17 cellular contexts compared by ENCODE assay signal in genomic region chr22:31899661-31900060, GRCh38. TPM values are rescaled to one million over a fixed set of nuclear protein-coding genes. Genes with fewer than 3 reads are reported as not detected.
A peak's percentile ranks its signal among the peaks of the same experiment; 100 is the strongest.
DNase-seq lines count a peak whose midpoint lies in the region; ATAC-seq lines count a peak whose summit lies in the region.
"Had no signal": no experiment of that assay in that cellular context is flagged by ENCODE, and none has a peak within 500 bp of the region (broad histone marks: within the 10 kb centered on the region; RNA-seq: fewer than 3 reads in every experiment).

No MANE protein-coding gene starts in this region.

- H3K27ac ChIP-seq in cingulate gyrus (ENCODE audit: low read depth, low read length): peak overlapping the region; percentile 92
- peak overlapping the region; percentile 71 for H3K27ac ChIP-seq in layer of hippocampus (ENCODE audit: low read depth, low read length)
- H3K27ac ChIP-seq in substantia nigra (ENCODE audit: low read depth, low read length, poor library complexity, severe bottlenecking): peak overlapping the region; percentile 77
- H3K27ac ChIP-seq in naive thymus-derived CD4-positive, alpha-beta T cell (ENCODE audit: low read depth, low read length): no peak overlapping the region
- H3K27ac ChIP-seq: 22Rv1, BLaER1 had no signal

- DNase-seq in activated naive CD4-positive, alpha-beta T cell treated with anti-CD3 and anti-CD28 coated beads, Interleukin-2, amount 10 ng/mL, durations not matched to agents 7 days and 5 days: no peak
- DNase-seq in activated naive CD4-positive, alpha-beta T cell (lab: John Stamatoyannopoulos, UW): no peak
- DNase-seq in substantia nigra (lab: John Stamatoyannopoulos, UW) (no peak), AG20443 (ENCODE audit: low spot score) (no peak), KBM-7 (no peak)
- no peak for DNase-seq in naive thymus-derived CD4-positive, alpha-beta T cell
- DNase-seq: AML-193; Caco-2; CD8-positive, alpha-beta memory T cell; DND-41; GDM1; HCEC 1CT; HFFc6 had no signal

- POLR2A ChIA-PET in naive thymus-derived CD4-positive, alpha-beta T cell (lab: Charles Lee): no interaction called here

- peaks cover 10% of the 10 kb centered on the region for H3K36me3 Mint-ChIP-seq in activated naive CD4-positive, alpha-beta T cell treated with anti-CD3 and anti-CD28 coated beads, Interleukin-2, amount 10 ng/mL, durations not matched to agents 7 days and 5 days
- peaks cover 4 to 42% (median 10%) of the 10 kb centered on the region in 5 donors for H3K36me3 Mint-ChIP-seq in naive thymus-derived CD4-positive, alpha-beta T cell

- peak overlapping the region; percentile 14 for H3K27ac Mint-ChIP-seq in activated naive CD4-positive, alpha-beta T cell treated with anti-CD3 and anti-CD28 coated beads, Interleukin-2, amount 10 ng/mL, durations not matched to agents 7 days and 5 days
- H3K27ac Mint-ChIP-seq in naive thymus-derived CD4-positive, alpha-beta T cell: peak overlapping the region in 1 of 9 donors; percentile 21
- H3K27ac Mint-ChIP-seq: HFFc6 had no signal

- ATAC-seq in naive thymus-derived CD4-positive, alpha-beta T cell: no peak

- H3K4me3 Mint-ChIP-seq in activated naive CD4-positive, alpha-beta T cell treated with anti-CD3 and anti-CD28 coated beads, Interleukin-2, amount 10 ng/mL, durations not matched to agents 7 days and 5 days: no peak overlapping the region
- no peak overlapping the region for H3K4me3 Mint-ChIP-seq in naive thymus-derived CD4-positive, alpha-beta T cell
- H3K4me3 Mint-ChIP-seq: CD8-positive, alpha-beta memory T cell; HFFc6 had no signal

- H3K4me3 ChIP-seq in naive thymus-derived CD4-positive, alpha-beta T cell (ENCODE audit: low read length): no peak overlapping the region
- H3K4me3 ChIP-seq: BLaER1 had no signal

- no peaks in the 10 kb centered on the region for H3K9me3 Mint-ChIP-seq in activated naive CD4-positive, alpha-beta T cell treated with anti-CD3 and anti-CD28 coated beads, Interleukin-2, amount 10 ng/mL, durations not matched to agents 7 days and 5 days
- H3K9me3 Mint-ChIP-seq in naive thymus-derived CD4-positive, alpha-beta T cell: no peaks in the 10 kb centered on the region
- H3K9me3 Mint-ChIP-seq: CD8-positive, alpha-beta memory T cell; HFFc6 had no signal

- no peaks in the 10 kb centered on the region for H3K27me3 Mint-ChIP-seq in activated naive CD4-positive, alpha-beta T cell treated with anti-CD3 and anti-CD28 coated beads, Interleukin-2, amount 10 ng/mL, durations not matched to agents 7 days and 5 days
- no peaks in the 10 kb centered on the region for H3K27me3 Mint-ChIP-seq in naive thymus-derived CD4-positive, alpha-beta T cell
- H3K27me3 Mint-ChIP-seq: CD8-positive, alpha-beta memory T cell had no signal

- no peaks in the 10 kb centered on the region for H3K27me3 ChIP-seq in layer of hippocampus (ENCODE audit: control insufficient read depth, insufficient read depth, low read length)
- H3K27me3 ChIP-seq in naive thymus-derived CD4-positive, alpha-beta T cell (ENCODE audit: control insufficient read depth in 2 of 2, insufficient read depth in 2 of 2, low read length in 2 of 2): no peaks in the 10 kb centered on the region
- H3K27me3 ChIP-seq: BLaER1 had no signal

- peaks cover 0 to 48% (median 10%) of the 10 kb centered on the region in 3 experiments for H3K36me3 ChIP-seq in naive thymus-derived CD4-positive, alpha-beta T cell (ENCODE audit: control insufficient read depth in 2 of 3, insufficient read depth in 3 of 3, low read length in 3 of 3)

- CTCF ChIA-PET in activated naive CD4-positive, alpha-beta T cell treated with anti-CD3 and anti-CD28 coated beads, Interleukin-2, amount 10 ng/mL, durations not matched to agents 7 days and 5 days (lab: Charles Lee): no interaction called here
- CTCF ChIA-PET in naive thymus-derived CD4-positive, alpha-beta T cell (lab: Charles Lee): no interaction called here

- intact Hi-C loops in naive thymus-derived CD4-positive, alpha-beta T cell (cut with micrococcal nuclease): no loop called here

- H3K4me1 ChIP-seq in naive thymus-derived CD4-positive, alpha-beta T cell (ENCODE audit: control insufficient read depth in 2 of 2, insufficient read depth in 2 of 2, low read length in 2 of 2): no peaks in the 10 kb centered on the region
- H3K4me1 ChIP-seq: BLaER1 had no signal

- no peaks in the 10 kb centered on the region for H3K4me1 Mint-ChIP-seq in activated naive CD4-positive, alpha-beta T cell treated with anti-CD3 and anti-CD28 coated beads, Interleukin-2, amount 10 ng/mL, durations not matched to agents 7 days and 5 days
- peaks cover 0 to 2% (median 0%) of the 10 kb centered on the region in 7 donors for H3K4me1 Mint-ChIP-seq in naive thymus-derived CD4-positive, alpha-beta T cell
- H3K4me1 Mint-ChIP-seq: CD8-positive, alpha-beta memory T cell had no signal

- H3K9me3 ChIP-seq in naive thymus-derived CD4-positive, alpha-beta T cell (ENCODE audit: control insufficient read depth in 2 of 3, low read length in 3 of 3): no peaks in the 10 kb centered on the region
- H3K9me3 ChIP-seq: BLaER1, Caco-2 had no signal

- in situ Hi-C loops in KBM-7 (cut with MboI; ENCODE audit: low pct_unique_long_range_greater_than_20kb, low sequenced_read_pairs): no loop called here

RNA-seq across cellular contexts. Expression of gene YWHAH, which starts 44.7 kb away (rescaled TPM):
- total RNA-seq in naive thymus-derived CD4-positive, alpha-beta T cell: 100 to 1,000 TPM in 1 of 5 experiments, 10 to 100 TPM in 4; 11.7 to 130 (median 17.1) TPM
- polyA plus RNA-seq in naive thymus-derived CD4-positive, alpha-beta T cell: 10 to 100 TPM; 11.7 to 22.4 TPM
